ENCODE assay signal across 1 cellular context in the genomic region with DNA sequence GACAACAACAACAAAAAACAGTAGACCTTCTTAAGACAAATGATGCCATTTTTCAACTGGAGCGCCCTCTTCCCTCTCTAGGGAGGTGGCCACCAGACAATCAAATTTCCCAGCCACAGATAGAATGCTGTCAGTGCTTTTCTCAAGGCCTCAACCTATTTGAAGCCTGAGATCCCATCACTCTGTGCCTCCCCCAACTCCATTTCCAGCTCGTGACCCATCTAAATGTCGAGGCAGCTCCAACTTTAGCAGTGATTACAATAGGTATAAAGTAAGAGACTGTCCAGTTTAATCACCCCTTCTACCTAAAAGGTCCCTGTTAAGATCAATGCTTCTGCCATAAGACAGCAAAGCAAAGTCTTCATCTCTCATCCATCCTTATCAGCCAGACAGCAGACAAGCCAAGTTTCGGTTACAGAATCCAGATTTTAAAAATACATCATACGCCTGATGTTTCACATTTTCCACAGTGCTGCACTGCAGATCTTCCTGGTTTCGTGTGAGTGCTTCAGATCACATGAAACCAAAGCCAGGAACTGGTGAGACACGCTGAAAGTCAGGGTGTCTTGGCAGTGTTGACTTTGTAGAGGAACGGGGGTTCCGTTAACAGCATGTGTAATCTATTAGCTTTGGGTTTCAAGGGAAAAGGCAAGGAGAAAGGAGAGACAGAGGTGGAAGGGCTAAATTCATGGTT.
TF ChIP-seq lines count a peak whose summit lies in the region.

No MANE protein-coding gene starts in this region.

TF ChIP-seq in GM12878, 131 proteins besides CTCF, POLR2A, EP300 and RAD21:
- TF ChIP-seq EED (IDR thresholded peaks at IDR 0.05; ENCODE audit: low read depth) (no peak), PAX5 (IDR thresholded peaks at IDR 0.05; ENCODE audit: borderline replicate concordance, low read depth, low read length) (no peak), RFX5 (IDR thresholded peaks at IDR 0.05; ENCODE audit: low read depth, low read length) (no peak), PAX8 (IDR thresholded peaks at IDR 0.05) (no peak), BACH1 (IDR thresholded peaks at IDR 0.05; ENCODE audit: borderline replicate concordance) (no peak), FOXM1 (IDR thresholded peaks at IDR 0.05; ENCODE audit: low read depth, low read length) (no peak), CBX3 (IDR thresholded peaks at IDR 0.05; ENCODE audit: borderline replicate concordance, low read depth) (no peak), CEBPB (IDR thresholded peaks at IDR 0.05; ENCODE audit: borderline replicate concordance in 1 of 2, low read depth in 2 of 2, low read length in 2 of 2) (no peak), STAT1 (conservative IDR thresholded peaks at IDR 0.05) (no peak), POU2F2 (IDR thresholded peaks at IDR 0.05; ENCODE audit: borderline replicate concordance, low read depth, low read length) (no peak), MXI1 (IDR thresholded peaks at IDR 0.05; ENCODE audit: low read depth, low read length) (no peak), MTA3 (IDR thresholded peaks at IDR 0.05; ENCODE audit: borderline replicate concordance, low read length) (no peak), RUNX3 (IDR thresholded peaks at IDR 0.05; ENCODE audit: low read length) (no peak), CHD4 (IDR thresholded peaks at IDR 0.05) (no peak), BMI1 (IDR thresholded peaks at IDR 0.05; ENCODE audit: borderline replicate concordance) (no peak), EGR1 (IDR thresholded peaks at IDR 0.05; ENCODE audit: borderline replicate concordance in 1 of 2, low read depth in 2 of 2, low read length in 2 of 2) (no peak)
- TF ChIP-seq, protein P1, sequence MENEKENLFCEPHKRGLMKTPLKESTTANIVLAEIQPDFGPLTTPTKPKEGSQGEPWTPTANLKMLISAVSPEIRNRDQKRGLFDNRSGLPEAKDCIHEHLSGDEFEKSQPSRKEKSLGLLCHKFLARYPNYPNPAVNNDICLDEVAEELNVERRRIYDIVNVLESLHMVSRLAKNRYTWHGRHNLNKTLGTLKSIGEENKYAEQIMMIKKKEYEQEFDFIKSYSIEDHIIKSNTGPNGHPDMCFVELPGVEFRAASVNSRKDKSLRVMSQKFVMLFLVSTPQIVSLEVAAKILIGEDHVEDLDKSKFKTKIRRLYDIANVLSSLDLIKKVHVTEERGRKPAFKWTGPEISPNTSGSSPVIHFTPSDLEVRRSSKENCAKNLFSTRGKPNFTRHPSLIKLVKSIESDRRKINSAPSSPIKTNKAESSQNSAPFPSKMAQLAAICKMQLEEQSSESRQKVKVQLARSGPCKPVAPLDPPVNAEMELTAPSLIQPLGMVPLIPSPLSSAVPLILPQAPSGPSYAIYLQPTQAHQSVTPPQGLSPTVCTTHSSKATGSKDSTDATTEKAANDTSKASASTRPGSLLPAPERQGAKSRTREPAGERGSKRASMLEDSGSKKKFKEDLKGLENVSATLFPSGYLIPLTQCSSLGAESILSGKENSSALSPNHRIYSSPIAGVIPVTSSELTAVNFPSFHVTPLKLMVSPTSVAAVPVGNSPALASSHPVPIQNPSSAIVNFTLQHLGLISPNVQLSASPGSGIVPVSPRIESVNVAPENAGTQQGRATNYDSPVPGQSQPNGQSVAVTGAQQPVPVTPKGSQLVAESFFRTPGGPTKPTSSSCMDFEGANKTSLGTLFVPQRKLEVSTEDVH (IDR thresholded peaks at IDR 0.05; ENCODE audit: low read depth, partially characterized antibody): no peak
- TF ChIP-seq, protein P2, sequence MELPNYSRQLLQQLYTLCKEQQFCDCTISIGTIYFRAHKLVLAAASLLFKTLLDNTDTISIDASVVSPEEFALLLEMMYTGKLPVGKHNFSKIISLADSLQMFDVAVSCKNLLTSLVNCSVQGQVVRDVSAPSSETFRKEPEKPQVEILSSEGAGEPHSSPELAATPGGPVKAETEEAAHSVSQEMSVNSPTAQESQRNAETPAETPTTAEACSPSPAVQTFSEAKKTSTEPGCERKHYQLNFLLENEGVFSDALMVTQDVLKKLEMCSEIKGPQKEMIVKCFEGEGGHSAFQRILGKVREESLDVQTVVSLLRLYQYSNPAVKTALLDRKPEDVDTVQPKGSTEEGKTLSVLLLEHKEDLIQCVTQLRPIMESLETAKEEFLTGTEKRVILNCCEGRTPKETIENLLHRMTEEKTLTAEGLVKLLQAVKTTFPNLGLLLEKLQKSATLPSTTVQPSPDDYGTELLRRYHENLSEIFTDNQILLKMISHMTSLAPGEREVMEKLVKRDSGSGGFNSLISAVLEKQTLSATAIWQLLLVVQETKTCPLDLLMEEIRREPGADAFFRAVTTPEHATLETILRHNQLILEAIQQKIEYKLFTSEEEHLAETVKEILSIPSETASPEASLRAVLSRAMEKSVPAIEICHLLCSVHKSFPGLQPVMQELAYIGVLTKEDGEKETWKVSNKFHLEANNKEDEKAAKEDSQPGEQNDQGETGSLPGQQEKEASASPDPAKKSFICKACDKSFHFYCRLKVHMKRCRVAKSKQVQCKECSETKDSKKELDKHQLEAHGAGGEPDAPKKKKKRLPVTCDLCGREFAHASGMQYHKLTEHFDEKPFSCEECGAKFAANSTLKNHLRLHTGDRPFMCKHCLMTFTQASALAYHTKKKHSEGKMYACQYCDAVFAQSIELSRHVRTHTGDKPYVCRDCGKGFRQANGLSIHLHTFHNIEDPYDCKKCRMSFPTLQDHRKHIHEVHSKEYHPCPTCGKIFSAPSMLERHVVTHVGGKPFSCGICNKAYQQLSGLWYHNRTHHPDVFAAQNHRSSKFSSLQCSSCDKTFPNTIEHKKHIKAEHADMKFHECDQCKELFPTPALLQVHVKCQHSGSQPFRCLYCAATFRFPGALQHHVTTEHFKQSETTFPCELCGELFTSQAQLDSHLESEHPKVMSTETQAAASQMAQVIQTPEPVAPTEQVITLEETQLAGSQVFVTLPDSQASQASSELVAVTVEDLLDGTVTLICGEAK (IDR thresholded peaks at IDR 0.05; ENCODE audit: borderline replicate concordance): no peak
- TF ChIP-seq, protein P3, sequence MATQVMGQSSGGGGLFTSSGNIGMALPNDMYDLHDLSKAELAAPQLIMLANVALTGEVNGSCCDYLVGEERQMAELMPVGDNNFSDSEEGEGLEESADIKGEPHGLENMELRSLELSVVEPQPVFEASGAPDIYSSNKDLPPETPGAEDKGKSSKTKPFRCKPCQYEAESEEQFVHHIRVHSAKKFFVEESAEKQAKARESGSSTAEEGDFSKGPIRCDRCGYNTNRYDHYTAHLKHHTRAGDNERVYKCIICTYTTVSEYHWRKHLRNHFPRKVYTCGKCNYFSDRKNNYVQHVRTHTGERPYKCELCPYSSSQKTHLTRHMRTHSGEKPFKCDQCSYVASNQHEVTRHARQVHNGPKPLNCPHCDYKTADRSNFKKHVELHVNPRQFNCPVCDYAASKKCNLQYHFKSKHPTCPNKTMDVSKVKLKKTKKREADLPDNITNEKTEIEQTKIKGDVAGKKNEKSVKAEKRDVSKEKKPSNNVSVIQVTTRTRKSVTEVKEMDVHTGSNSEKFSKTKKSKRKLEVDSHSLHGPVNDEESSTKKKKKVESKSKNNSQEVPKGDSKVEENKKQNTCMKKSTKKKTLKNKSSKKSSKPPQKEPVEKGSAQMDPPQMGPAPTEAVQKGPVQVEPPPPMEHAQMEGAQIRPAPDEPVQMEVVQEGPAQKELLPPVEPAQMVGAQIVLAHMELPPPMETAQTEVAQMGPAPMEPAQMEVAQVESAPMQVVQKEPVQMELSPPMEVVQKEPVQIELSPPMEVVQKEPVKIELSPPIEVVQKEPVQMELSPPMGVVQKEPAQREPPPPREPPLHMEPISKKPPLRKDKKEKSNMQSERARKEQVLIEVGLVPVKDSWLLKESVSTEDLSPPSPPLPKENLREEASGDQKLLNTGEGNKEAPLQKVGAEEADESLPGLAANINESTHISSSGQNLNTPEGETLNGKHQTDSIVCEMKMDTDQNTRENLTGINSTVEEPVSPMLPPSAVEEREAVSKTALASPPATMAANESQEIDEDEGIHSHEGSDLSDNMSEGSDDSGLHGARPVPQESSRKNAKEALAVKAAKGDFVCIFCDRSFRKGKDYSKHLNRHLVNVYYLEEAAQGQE (IDR thresholded peaks at IDR 0.05; ENCODE audit: low read depth, low read length): no peak
- TF ChIP-seq, protein P4, sequence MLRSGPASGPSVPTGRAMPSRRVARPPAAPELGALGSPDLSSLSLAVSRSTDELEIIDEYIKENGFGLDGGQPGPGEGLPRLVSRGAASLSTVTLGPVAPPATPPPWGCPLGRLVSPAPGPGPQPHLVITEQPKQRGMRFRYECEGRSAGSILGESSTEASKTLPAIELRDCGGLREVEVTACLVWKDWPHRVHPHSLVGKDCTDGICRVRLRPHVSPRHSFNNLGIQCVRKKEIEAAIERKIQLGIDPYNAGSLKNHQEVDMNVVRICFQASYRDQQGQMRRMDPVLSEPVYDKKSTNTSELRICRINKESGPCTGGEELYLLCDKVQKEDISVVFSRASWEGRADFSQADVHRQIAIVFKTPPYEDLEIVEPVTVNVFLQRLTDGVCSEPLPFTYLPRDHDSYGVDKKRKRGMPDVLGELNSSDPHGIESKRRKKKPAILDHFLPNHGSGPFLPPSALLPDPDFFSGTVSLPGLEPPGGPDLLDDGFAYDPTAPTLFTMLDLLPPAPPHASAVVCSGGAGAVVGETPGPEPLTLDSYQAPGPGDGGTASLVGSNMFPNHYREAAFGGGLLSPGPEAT (IDR thresholded peaks at IDR 0.05; ENCODE audit: low read depth): no peak
